1 cellular context compared by ENCODE assay signal in the genomic region with DNA sequence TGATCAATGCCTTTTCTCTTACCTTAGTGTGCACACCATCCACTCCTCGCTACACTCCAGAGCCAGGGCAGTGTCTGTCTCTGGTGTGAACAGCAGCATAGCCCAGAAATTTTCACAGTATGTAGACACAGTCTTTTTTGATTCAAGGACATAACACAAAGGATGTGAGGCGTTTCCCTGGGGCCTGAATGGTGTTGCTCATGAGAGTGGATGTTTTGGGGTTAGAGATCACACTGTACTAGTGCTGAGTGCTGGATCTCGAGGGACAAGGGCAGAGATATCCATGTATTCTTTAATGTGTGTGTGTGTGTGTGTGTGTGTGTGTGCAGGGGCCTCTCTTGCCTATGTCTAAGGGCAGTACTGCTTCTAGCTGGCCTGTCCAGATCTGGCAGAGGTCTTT.
TF ChIP-seq lines count a peak whose summit lies in the region.

No MANE protein-coding gene starts in this region.

TF ChIP-seq in HepG2, 621 proteins besides CTCF, POLR2A, EP300 and RAD21:
- TF ChIP-seq, protein P1, sequence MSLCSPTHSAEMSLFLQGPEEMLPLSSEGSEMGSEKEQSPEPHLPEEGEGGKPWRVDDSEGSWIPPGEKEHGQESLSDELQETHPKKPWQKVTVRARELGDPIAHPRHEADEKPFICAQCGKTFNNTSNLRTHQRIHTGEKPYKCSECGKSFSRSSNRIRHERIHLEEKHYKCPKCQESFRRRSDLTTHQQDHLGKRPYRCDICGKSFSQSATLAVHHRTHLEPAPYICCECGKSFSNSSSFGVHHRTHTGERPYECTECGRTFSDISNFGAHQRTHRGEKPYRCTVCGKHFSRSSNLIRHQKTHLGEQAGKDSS (CRISPR knock-in tag; IDR thresholded peaks at IDR 0.05; ENCODE audit: borderline replicate concordance, low read depth): no peak
- TF ChIP-seq ZNF709 (CRISPR knock-in tag; IDR thresholded peaks at IDR 0.05) (no peak), ELF4 (CRISPR knock-in tag; IDR thresholded peaks at IDR 0.05; ENCODE audit: borderline replicate concordance) (no peak), KDM3A (CRISPR knock-in tag; IDR thresholded peaks at IDR 0.05; ENCODE audit: low read depth) (no peak), BHLHE40 (IDR thresholded peaks at IDR 0.05; ENCODE audit: low read length) (no peak)
- TF ChIP-seq, protein P2, sequence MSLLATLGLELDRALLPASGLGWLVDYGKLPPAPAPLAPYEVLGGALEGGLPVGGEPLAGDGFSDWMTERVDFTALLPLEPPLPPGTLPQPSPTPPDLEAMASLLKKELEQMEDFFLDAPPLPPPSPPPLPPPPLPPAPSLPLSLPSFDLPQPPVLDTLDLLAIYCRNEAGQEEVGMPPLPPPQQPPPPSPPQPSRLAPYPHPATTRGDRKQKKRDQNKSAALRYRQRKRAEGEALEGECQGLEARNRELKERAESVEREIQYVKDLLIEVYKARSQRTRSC (CRISPR knock-in tag; IDR thresholded peaks at IDR 0.05; ENCODE audit: low read depth): no peak
- TF ChIP-seq, protein P3, sequence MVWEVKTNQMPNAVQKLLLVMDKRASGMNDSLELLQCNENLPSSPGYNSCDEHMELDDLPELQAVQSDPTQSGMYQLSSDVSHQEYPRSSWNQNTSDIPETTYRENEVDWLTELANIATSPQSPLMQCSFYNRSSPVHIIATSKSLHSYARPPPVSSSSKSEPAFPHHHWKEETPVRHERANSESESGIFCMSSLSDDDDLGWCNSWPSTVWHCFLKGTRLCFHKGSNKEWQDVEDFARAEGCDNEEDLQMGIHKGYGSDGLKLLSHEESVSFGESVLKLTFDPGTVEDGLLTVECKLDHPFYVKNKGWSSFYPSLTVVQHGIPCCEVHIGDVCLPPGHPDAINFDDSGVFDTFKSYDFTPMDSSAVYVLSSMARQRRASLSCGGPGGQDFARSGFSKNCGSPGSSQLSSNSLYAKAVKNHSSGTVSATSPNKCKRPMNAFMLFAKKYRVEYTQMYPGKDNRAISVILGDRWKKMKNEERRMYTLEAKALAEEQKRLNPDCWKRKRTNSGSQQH (CRISPR knock-in tag; IDR thresholded peaks at IDR 0.05; ENCODE audit: low read depth): no peak
